ENCODE assay signal across 17 cellular contexts in the genomic region with DNA sequence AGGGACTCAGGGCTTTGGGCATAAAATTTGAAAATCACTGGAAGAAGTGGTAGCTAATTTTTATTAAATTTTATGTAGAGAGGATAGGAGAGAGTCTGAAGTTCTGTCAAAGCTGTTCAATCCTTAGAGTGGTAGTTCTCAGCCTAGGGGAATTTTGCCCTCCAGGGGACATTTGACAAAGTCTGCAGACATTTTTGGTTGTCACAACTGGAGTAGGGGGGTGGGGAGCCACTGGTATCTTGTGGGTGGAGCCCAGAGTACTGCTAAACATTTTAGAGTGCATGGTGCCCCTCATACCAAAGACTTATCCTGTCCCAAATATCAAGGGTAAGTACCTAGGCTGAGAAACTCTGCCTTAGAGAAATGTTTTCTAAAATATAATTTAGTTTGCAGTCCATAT. TPM values are rescaled to one million over a fixed set of nuclear protein-coding genes. Genes with fewer than 3 reads are reported as not detected.
"Had no signal": no experiment of that assay in that cellular context is flagged by ENCODE, and none has a peak within 500 bp of the region (broad histone marks: within the 10 kb centered on the region; RNA-seq: fewer than 3 reads in every experiment).

No MANE protein-coding gene starts in this region.

- H3K27ac Mint-ChIP-seq: activated B cell treated with CpG ODN at 0.5 μM for 24 hours; activated CD4-positive, alpha-beta T cell treated with anti-CD3 and anti-CD28 coated beads, Interleukin-2, amount 10 ng/mL, durations not matched to agents 24 days and 14 days; activated CD8-positive, alpha-beta T cell treated with anti-CD3 and anti-CD28 coated beads for 36 hours; activated naive CD4-positive, alpha-beta T cell treated with anti-CD3 and anti-CD28 coated beads for 36 hours; activated T-cell treated with anti-CD3 and anti-CD28 coated beads, Interleukin-2, amount 50 U/mL, for 24 hours; memory B cell; natural killer cell treated with Interleukin-12 subunit alpha and Interleukin-12 subunit beta and Interleukin-15 and Interleukin-18, amount 100 ng/mL, for 72 hours; stimulated activated naive B cell treated with anti-CD40 and anti-IgM and Interleukin-4, amounts not matched to agents 10 μg/mL and 1 μg/mL and 100 μg/mL, for 72 hours had no signal

- H3K27ac ChIP-seq: body of pancreas, gastrocnemius medialis, sigmoid colon, spleen, thoracic aorta, upper lobe of right lung had no signal

- H3K27me3 ChIP-seq: body of pancreas, gastrocnemius medialis, sigmoid colon, spleen, upper lobe of right lung had no signal

- H3K36me3 Mint-ChIP-seq: memory B cell; natural killer cell treated with Interleukin-12 subunit alpha and Interleukin-12 subunit beta and Interleukin-15 and Interleukin-18, amount 100 ng/mL, for 72 hours; stimulated activated naive B cell treated with anti-CD40 and anti-IgM and Interleukin-4, amounts not matched to agents 10 μg/mL and 1 μg/mL and 100 μg/mL, for 72 hours had no signal

- H3K4me3 Mint-ChIP-seq: activated B cell treated with CpG ODN at 0.5 μM for 24 hours; activated CD4-positive, alpha-beta T cell treated with anti-CD3 and anti-CD28 coated beads, Interleukin-2, amount 10 ng/mL, durations not matched to agents 24 days and 14 days; activated CD8-positive, alpha-beta T cell treated with anti-CD3 and anti-CD28 coated beads for 36 hours; activated naive CD4-positive, alpha-beta T cell treated with anti-CD3 and anti-CD28 coated beads for 36 hours; activated T-cell treated with anti-CD3 and anti-CD28 coated beads, Interleukin-2, amount 50 U/mL, for 24 hours; memory B cell; natural killer cell treated with Interleukin-12 subunit alpha and Interleukin-12 subunit beta and Interleukin-15 and Interleukin-18, amount 100 ng/mL, for 72 hours; stimulated activated naive B cell treated with anti-CD40 and anti-IgM and Interleukin-4, amounts not matched to agents 10 μg/mL and 1 μg/mL and 100 μg/mL, for 72 hours had no signal

- H3K27me3 Mint-ChIP-seq: activated CD4-positive, alpha-beta T cell treated with anti-CD3 and anti-CD28 coated beads, Interleukin-2, amount 10 ng/mL, durations not matched to agents 24 days and 14 days; activated CD8-positive, alpha-beta T cell treated with anti-CD3 and anti-CD28 coated beads for 36 hours; activated T-cell treated with anti-CD3 and anti-CD28 coated beads, Interleukin-2, amount 50 U/mL, for 24 hours; memory B cell; natural killer cell treated with Interleukin-12 subunit alpha and Interleukin-12 subunit beta and Interleukin-15 and Interleukin-18, amount 100 ng/mL, for 72 hours had no signal

- H3K4me1 ChIP-seq: gastrocnemius medialis had no signal

- H3K36me3 ChIP-seq: gastrocnemius medialis, sigmoid colon, spleen, thoracic aorta, upper lobe of right lung had no signal

- H3K4me3 ChIP-seq: body of pancreas, gastrocnemius medialis, sigmoid colon, spleen, thoracic aorta, upper lobe of right lung had no signal

- DNase-seq: activated B cell treated with CpG ODN at 0.5 μM for 24 hours; activated CD4-positive, alpha-beta T cell treated with anti-CD3 and anti-CD28 coated beads, Interleukin-2, amount 10 ng/mL, durations not matched to agents 24 days and 14 days; activated CD8-positive, alpha-beta T cell treated with anti-CD3 and anti-CD28 coated beads for 36 hours; activated naive CD4-positive, alpha-beta T cell treated with anti-CD3 and anti-CD28 coated beads for 36 hours; activated T-cell treated with anti-CD3 and anti-CD28 coated beads, Interleukin-2, amount 50 U/mL, for 24 hours; body of pancreas; central memory CD4-positive, alpha-beta T cell; gastrocnemius medialis; head of caudate nucleus; left ventricle myocardium superior; sigmoid colon; spleen; stimulated activated naive B cell treated with anti-CD40 and anti-IgM and Interleukin-4, amounts not matched to agents 10 μg/mL and 1 μg/mL and 100 μg/mL, for 72 hours; upper lobe of right lung had no signal

- ATAC-seq: activated CD8-positive, alpha-beta T cell treated with anti-CD3 and anti-CD28 coated beads for 36 hours; body of pancreas; gastrocnemius medialis; left ventricle myocardium superior; natural killer cell treated with Interleukin-12 subunit alpha and Interleukin-12 subunit beta and Interleukin-15 and Interleukin-18, amount 100 ng/mL, for 72 hours; stimulated activated naive B cell treated with anti-CD40 and anti-IgM and Interleukin-4, amounts not matched to agents 10 μg/mL and 1 μg/mL and 100 μg/mL, for 72 hours; upper lobe of right lung had no signal

- H3K9me3 ChIP-seq: body of pancreas, gastrocnemius medialis, sigmoid colon, spleen, thoracic aorta, upper lobe of right lung had no signal

- H3K4me1 Mint-ChIP-seq: activated B cell treated with CpG ODN at 0.5 μM for 24 hours; activated CD4-positive, alpha-beta T cell treated with anti-CD3 and anti-CD28 coated beads, Interleukin-2, amount 10 ng/mL, durations not matched to agents 24 days and 14 days; memory B cell; stimulated activated naive B cell treated with anti-CD40 and anti-IgM and Interleukin-4, amounts not matched to agents 10 μg/mL and 1 μg/mL and 100 μg/mL, for 72 hours had no signal

- H3K9me3 Mint-ChIP-seq: activated B cell treated with CpG ODN at 0.5 μM for 24 hours; activated CD4-positive, alpha-beta T cell treated with anti-CD3 and anti-CD28 coated beads, Interleukin-2, amount 10 ng/mL, durations not matched to agents 24 days and 14 days; activated T-cell treated with anti-CD3 and anti-CD28 coated beads, Interleukin-2, amount 50 U/mL, for 24 hours; memory B cell; stimulated activated naive B cell treated with anti-CD40 and anti-IgM and Interleukin-4, amounts not matched to agents 10 μg/mL and 1 μg/mL and 100 μg/mL, for 72 hours had no signal

RNA-seq across cellular contexts. Expression of gene RASAL2, which starts 30.2 kb away (rescaled TPM):
- total RNA-seq: activated CD4-positive, alpha-beta T cell treated with anti-CD3 and anti-CD28 coated beads, Interleukin-2, amount 10 ng/mL, durations not matched to agents 24 days and 14 days; activated CD8-positive, alpha-beta T cell treated with anti-CD3 and anti-CD28 coated beads for 36 hours; activated naive CD4-positive, alpha-beta T cell treated with anti-CD3 and anti-CD28 coated beads for 36 hours; natural killer cell treated with Interleukin-12 subunit alpha and Interleukin-12 subunit beta and Interleukin-15 and Interleukin-18, amount 100 ng/mL, for 72 hours had no signal
